Comparison of ENCODE assay signal across 26 cellular contexts in genomic region chr6:22435151-22435550, GRCh38.
"Had no signal": no experiment of that assay in that cellular context is flagged by ENCODE, and none has a peak within 500 bp of the region (broad histone marks: within the 10 kb centered on the region; RNA-seq: fewer than 3 reads in every experiment).

No MANE protein-coding gene starts in this region.

- H3K27ac ChIP-seq: ascending aorta, breast epithelium, coronary artery, dorsolateral prefrontal cortex, gastrocnemius medialis, heart left ventricle had no signal

- ATAC-seq: activated naive CD4-positive, alpha-beta T cell treated with anti-CD3 and anti-CD28 coated beads, Interleukin-2, amount 50 U/mL, for 72 hours; activated T-cell treated with anti-CD3 and anti-CD28 coated beads, Interleukin-2, amount 50 U/mL, for 72 hours; gastrocnemius medialis; heart left ventricle; WTC11 had no signal

- DNase-seq: activated CD4-positive, alpha-beta memory T cell treated with anti-CD3 and anti-CD28 coated beads, Interleukin-2, amount 10 ng/mL, durations not matched to agents 7 days and 5 days; activated CD4-positive, alpha-beta T cell treated with anti-CD3 and anti-CD28 coated beads for 1 hour; activated CD4-positive, alpha-beta T cell treated with anti-CD3 and anti-CD28 coated beads for 4 hours; activated CD4-positive, alpha-beta T cell treated with anti-CD3 and anti-CD28 coated beads, Interleukin-2, amount 10 ng/mL, durations not matched to agents 7 days and 5 days; activated CD4-positive, alpha-beta T cell treated with anti-CD3 and anti-CD28 coated beads, Interleukin-2, amount 50 U/mL, for 4 hours; activated CD8-positive, alpha-beta memory T cell treated with anti-CD3 and anti-CD28 coated beads, Interleukin-2, amount 50 U/mL, for 48 hours; activated gamma-delta T cell; activated naive CD4-positive, alpha-beta T cell; activated naive CD4-positive, alpha-beta T cell treated with anti-CD3 and anti-CD28 coated beads, Interleukin-2, amount 10 ng/mL, durations not matched to agents 7 days and 5 days; activated naive CD8-positive, alpha-beta T cell treated with anti-CD3 and anti-CD28 coated beads, Interleukin-2, amount 10 ng/mL, durations not matched to agents 7 days and 5 days; activated T-cell treated with anti-CD3 and anti-CD28 coated beads for 4 hours; activated T-cell treated with anti-CD3 and anti-CD28 coated beads, Interleukin-2, amount 50 U/mL, for 24 hours; activated T-cell treated with anti-CD3 and anti-CD28 coated beads, Interleukin-2, amount 50 U/mL, for 72 hours; dorsolateral prefrontal cortex; effector memory CD4-positive, alpha-beta T cell; endodermal cell; foreskin fibroblast; gastrocnemius medialis; glutamatergic neuron; heart left ventricle; T-helper 2 cell had no signal

- H3K27me3 ChIP-seq: ascending aorta, breast epithelium, dorsolateral prefrontal cortex, gastrocnemius medialis, heart left ventricle had no signal

- H3K36me3 ChIP-seq: ascending aorta, breast epithelium, gastrocnemius medialis, heart left ventricle had no signal

- H3K9me3 ChIP-seq: ascending aorta, breast epithelium, gastrocnemius medialis, heart left ventricle had no signal

- H3K4me3 ChIP-seq: ascending aorta, breast epithelium, coronary artery, dorsolateral prefrontal cortex, gastrocnemius medialis, heart left ventricle had no signal
